Comparison of ENCODE assay signal across 1 cellular context in genomic region chr10:120584786-120585185, GRCh38.
A peak's percentile ranks its signal among the peaks of the same experiment; 100 is the strongest.
TF ChIP-seq lines count a peak whose summit lies in the region.

No MANE protein-coding gene starts in this region.

TF ChIP-seq in HepG2, 621 proteins besides CTCF, POLR2A, EP300 and RAD21:
- TF ChIP-seq PAXIP1 (CRISPR knock-in tag; conservative IDR thresholded peaks at IDR 0.05) (0 out of 2 replicates have a peak, but pooled peaks have one; percentile 13), ZFP36 (IDR thresholded peaks at IDR 0.05; ENCODE audit: borderline replicate concordance, low read depth, low read length, partially characterized antibody) (no peak)
